In genomic region chr16:70065746-70066658, GRCh38 we compare ENCODE assay signal across 8 cellular contexts. TPM values are rescaled to one million over a fixed set of nuclear protein-coding genes. Genes with fewer than 3 reads are reported as not detected.
DNase-seq lines count a peak whose midpoint lies in the region; ATAC-seq and TF ChIP-seq lines count a peak whose summit lies in the region.
"Not testable (repeated sequence)": the region's sequence is repeated elsewhere in the genome, so short reads cannot be mapped to it uniquely, and the experiment has no call there.

No MANE protein-coding gene starts in this region.

- H3K27me3 ChIP-seq in right cardiac atrium (ENCODE audit: control insufficient read depth, insufficient read depth); uterus: not testable (repeated sequence)

- H3K27ac ChIP-seq in right cardiac atrium (ENCODE audit: low read length) (peak overlapping the region; percentile 49), uterus (peak overlapping the region; percentile 86 to 92)

- WGBS in right cardiac atrium, result under 1% methylated on average over 62 of the region's 62 CpGs

- H3K4me3 ChIP-seq in right cardiac atrium (ENCODE audit: low read length), result peak overlapping the region; percentile 36
- peak overlapping the region; percentile 52 to 79 for H3K4me3 ChIP-seq in uterus

- not testable (repeated sequence) for TF ChIP-seq CTCF in uterus (IDR thresholded peaks at IDR 0.05)

- not testable (repeated sequence) for H3K36me3 ChIP-seq in uterus

- TF ChIP-seq POLR2A in uterus (IDR thresholded peaks at IDR 0.05), result peak; percentile 40 to 77

- peak; percentile 3 for DNase-seq in NCI-H187 treated with DMSO at 0.1 percent for 48 hours (lab: John Stamatoyannopoulos, UW)
- DNase-seq in T-helper 2 cell, result peak; percentile 88 to 92 (median 89)
- DNase-seq in anterior cingulate cortex (lab: John Stamatoyannopoulos, UW), result peak in 57 of 58 donors; percentile 31 to 86 (median 67)
- DNase-seq in right cardiac atrium, result peak; percentile 88 to 96 (median 95)
- peak; percentile 86 for DNase-seq in putamen (ENCODE audit: low spot score)
- DNase-seq in uterus, result peak; percentile 84 to 87

- H3K4me1 ChIP-seq in right cardiac atrium (ENCODE audit: control insufficient read depth, insufficient read depth, low read length); uterus: not testable (repeated sequence)

- not testable (repeated sequence) for H3K9me3 ChIP-seq in right cardiac atrium (ENCODE audit: control insufficient read depth, low read length); uterus

- ATAC-seq in GM18511 (IDR thresholded peaks at IDR 0.05; ENCODE audit: unreplicated experiment) (peak; percentile 88), HG02981 (IDR thresholded peaks at IDR 0.05; ENCODE audit: unreplicated experiment) (peak; percentile 94), right cardiac atrium (peak; percentile 95 to 96)

- intact Hi-C loops in right cardiac atrium (cut with DNase I); uterus (cut with DNase I; ENCODE audit: low total_unique reads): not testable (repeated sequence)

RNA-seq across cellular contexts. Expression of gene PDPR, which starts 48.1 kb away (rescaled TPM):
- total RNA-seq in right cardiac atrium (10 to 100 TPM; 20.2 to 36.3 (median 26.4) TPM), uterus (10 to 100 TPM; 23.2 to 63.8 (median 44.2) TPM)
- polyA plus RNA-seq in right cardiac atrium, result 8.4 TPM

Comparison
In these comparisons a context has a peak if more than half of its experiments do, and no peak if none do; other contexts are left out.
1. Peak in every context shown above with its lines: DNase-seq, ATAC-seq, H3K4me3 ChIP-seq and H3K27ac ChIP-seq.
2. DNase-seq: peak in every context shown above with its lines; median percentile 95 in right cardiac atrium; 89 in T-helper 2 cell; 86 in putamen; 86 in uterus; 67 in anterior cingulate cortex; 3 in NCI-H187 treated with DMSO at 0.1 percent for 48 hours.